Comparison of ENCODE assay signal across 2 cellular contexts in the genomic region with DNA sequence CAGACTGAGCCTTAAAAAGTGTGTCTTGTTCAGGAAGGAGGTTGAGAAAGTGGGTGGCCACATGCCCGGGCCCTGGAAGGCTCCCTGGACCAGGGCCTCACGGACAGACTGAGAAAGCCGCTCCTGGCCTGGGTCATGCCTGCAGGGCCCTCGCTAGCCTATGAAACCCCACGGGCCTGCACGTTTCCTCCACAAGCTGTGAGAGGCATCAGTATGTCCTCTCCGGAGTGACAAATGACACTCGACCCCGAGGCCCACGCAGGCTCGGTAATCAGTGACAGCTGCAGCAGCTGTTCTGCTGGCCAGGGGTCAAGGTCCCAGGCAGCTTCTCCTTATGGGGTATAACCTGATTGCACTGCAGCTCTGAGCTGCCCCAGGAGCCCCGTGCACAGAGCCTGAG.
TF ChIP-seq lines count a peak whose summit lies in the region.

No MANE protein-coding gene starts in this region.

TF ChIP-seq in SK-N-SH, 30 proteins besides CTCF, POLR2A, EP300 and RAD21 (continued from another document):
- TF ChIP-seq, protein P1, sequence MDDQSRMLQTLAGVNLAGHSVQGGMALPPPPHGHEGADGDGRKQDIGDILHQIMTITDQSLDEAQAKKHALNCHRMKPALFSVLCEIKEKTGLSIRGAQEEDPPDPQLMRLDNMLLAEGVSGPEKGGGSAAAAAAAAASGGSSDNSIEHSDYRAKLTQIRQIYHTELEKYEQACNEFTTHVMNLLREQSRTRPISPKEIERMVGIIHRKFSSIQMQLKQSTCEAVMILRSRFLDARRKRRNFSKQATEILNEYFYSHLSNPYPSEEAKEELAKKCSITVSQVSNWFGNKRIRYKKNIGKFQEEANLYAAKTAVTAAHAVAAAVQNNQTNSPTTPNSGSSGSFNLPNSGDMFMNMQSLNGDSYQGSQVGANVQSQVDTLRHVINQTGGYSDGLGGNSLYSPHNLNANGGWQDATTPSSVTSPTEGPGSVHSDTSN (IDR thresholded peaks at IDR 0.05) = no peak
- no peak for TF ChIP-seq YY1 (IDR thresholded peaks at IDR 0.05; ENCODE audit: low read depth)
- TF ChIP-seq NRF1 (IDR thresholded peaks at IDR 0.05; ENCODE audit: low read depth, low read length) = no peak
- TF ChIP-seq POLR2AphosphoS5 (IDR thresholded peaks at IDR 0.05; ENCODE audit: low read depth, low read length) = no peak
- no peak for TF ChIP-seq USF1 (IDR thresholded peaks at IDR 0.05; ENCODE audit: borderline replicate concordance, low read depth)
- TF ChIP-seq CHD2 (IDR thresholded peaks at IDR 0.05; ENCODE audit: low read length, partially characterized antibody) = no peak

TF ChIP-seq in SK-N-SH treated with all-trans-retinoic acid at 6 μM for 48 hours, 23 proteins besides CTCF, POLR2A, EP300 and RAD21 (continued from another document):
- no peak for TF ChIP-seq TCF4 (CRISPR knock-in tag; IDR thresholded peaks at IDR 0.05; ENCODE audit: borderline replicate concordance)
- TF ChIP-seq PPARA (CRISPR knock-in tag; IDR thresholded peaks at IDR 0.05; ENCODE audit: borderline replicate concordance) = no peak
- no peak for TF ChIP-seq ESRRG (CRISPR knock-in tag; IDR thresholded peaks at IDR 0.05)
- no peak for TF ChIP-seq GLIS3 (CRISPR knock-in tag; IDR thresholded peaks at IDR 0.05)
- TF ChIP-seq CREB5 (CRISPR knock-in tag; IDR thresholded peaks at IDR 0.05; ENCODE audit: low read depth) = no peak
TF ChIP-seq in SK-N-SH treated with all-trans-retinoic acid at 6 μM for 48 hours: peak in this region for 0.
